15 cellular contexts compared by ENCODE assay signal in genomic region chr12:30850684-30851083, GRCh38.
DNase-seq lines count a peak whose midpoint lies in the region; ATAC-seq and TF ChIP-seq lines count a peak whose summit lies in the region.
"Had no signal": no experiment of that assay in that cellular context is flagged by ENCODE, and none has a peak within 500 bp of the region (broad histone marks: within the 10 kb centered on the region; RNA-seq: fewer than 3 reads in every experiment).

No MANE protein-coding gene starts in this region.

- ATAC-seq in stimulated activated naive B cell treated with anti-CD40 and anti-IgM and Interleukin-4, amounts not matched to agents 10 μg/mL and 1 μg/mL and 100 μg/mL, for 72 hours (replicated peaks): no peak
- ATAC-seq in GM19023 (IDR thresholded peaks at IDR 0.05; ENCODE audit: unreplicated experiment): no peak

- no peaks in the 10 kb centered on the region for H3K9me3 Mint-ChIP-seq in IgD-negative memory B cell
- no peaks in the 10 kb centered on the region for H3K9me3 Mint-ChIP-seq in stimulated activated naive B cell treated with anti-CD40 and anti-IgM and Interleukin-4, amounts not matched to agents 10 μg/mL and 1 μg/mL and 100 μg/mL, for 72 hours
- no peaks in the 10 kb centered on the region for H3K9me3 Mint-ChIP-seq in CD8-positive, alpha-beta memory T cell
- H3K9me3 Mint-ChIP-seq: activated naive CD4-positive, alpha-beta T cell treated with anti-CD3 and anti-CD28 coated beads, Interleukin-2, amount 10 ng/mL, durations not matched to agents 7 days and 5 days; naive B cell had no signal

- H3K9ac ChIP-seq in colonic mucosa (ENCODE audit: low read depth in 2 of 2, low read length in 2 of 2): no peak overlapping the region

- H3K27me3 ChIP-seq in right atrium auricular region: no peaks in the 10 kb centered on the region
- H3K27me3 ChIP-seq in colonic mucosa: no peaks in the 10 kb centered on the region
- H3K27me3 ChIP-seq in CD8-positive, alpha-beta memory T cell (ENCODE audit: insufficient read depth, low read length, poor library complexity, severe bottlenecking): no peaks in the 10 kb centered on the region
- H3K27me3 ChIP-seq: ascending aorta, ovary had no signal

- H3K27ac ChIP-seq in right atrium auricular region: no peak overlapping the region
- no peak overlapping the region for H3K27ac ChIP-seq in colonic mucosa
- H3K27ac ChIP-seq in CD8-positive, alpha-beta memory T cell (ENCODE audit: low read depth, low read length): no peak overlapping the region
- H3K27ac ChIP-seq: ascending aorta, C4-2B, ovary had no signal

- H3K4me3 ChIP-seq in right atrium auricular region (no peak overlapping the region), colonic mucosa (peak overlapping the region; percentile 48)
- no peak overlapping the region for H3K4me3 ChIP-seq in CD8-positive, alpha-beta memory T cell (ENCODE audit: low read length)

- H3K4me1 Mint-ChIP-seq in IgD-negative memory B cell: peaks cover 2 to 17% (median 4%) of the 10 kb centered on the region in 3 donors
- peaks cover 4 to 7% of the 10 kb centered on the region in 2 donors for H3K4me1 Mint-ChIP-seq in stimulated activated naive B cell treated with anti-CD40 and anti-IgM and Interleukin-4, amounts not matched to agents 10 μg/mL and 1 μg/mL and 100 μg/mL, for 72 hours
- peaks cover 6 to 11% (median 8%) of the 10 kb centered on the region in 3 donors for H3K4me1 Mint-ChIP-seq in CD8-positive, alpha-beta memory T cell

- H3K27me3 Mint-ChIP-seq in IgD-negative memory B cell: no peaks in the 10 kb centered on the region
- no peaks in the 10 kb centered on the region for H3K27me3 Mint-ChIP-seq in stimulated activated naive B cell treated with anti-CD40 and anti-IgM and Interleukin-4, amounts not matched to agents 10 μg/mL and 1 μg/mL and 100 μg/mL, for 72 hours
- H3K27me3 Mint-ChIP-seq in CD8-positive, alpha-beta memory T cell: peaks cover 0 to 1% of the 10 kb centered on the region in 2 donors
- H3K27me3 Mint-ChIP-seq: activated naive CD4-positive, alpha-beta T cell treated with anti-CD3 and anti-CD28 coated beads, Interleukin-2, amount 10 ng/mL, durations not matched to agents 7 days and 5 days; naive B cell had no signal

- CTCF ChIA-PET in CD8-positive, alpha-beta memory T cell (lab: Charles Lee): interaction anchor here (0.6 to 2.9 kb wide), 7 partner anchors 9 to 1434 kb away, joined by 3 to 8 read pairs (median 5); no protein-coding TSS in a partner anchor

- H3K36me3 ChIP-seq in right atrium auricular region (no peaks in the 10 kb centered on the region), colonic mucosa (no peaks in the 10 kb centered on the region)
- no peaks in the 10 kb centered on the region for H3K36me3 ChIP-seq in CD8-positive, alpha-beta memory T cell (ENCODE audit: insufficient read depth, low read length)
- H3K36me3 ChIP-seq: ascending aorta, esophagus muscularis mucosa, HAP-1, ovary had no signal

- peak overlapping the region in 2 of 3 donors; percentile 81 to 96 for H3K27ac Mint-ChIP-seq in IgD-negative memory B cell
- H3K27ac Mint-ChIP-seq in stimulated activated naive B cell treated with anti-CD40 and anti-IgM and Interleukin-4, amounts not matched to agents 10 μg/mL and 1 μg/mL and 100 μg/mL, for 72 hours: no peak overlapping the region
- H3K27ac Mint-ChIP-seq in CD8-positive, alpha-beta memory T cell: peak overlapping the region in 2 of 8 donors; percentile 29 to 61

- no peaks in the 10 kb centered on the region for H3K36me3 Mint-ChIP-seq in IgD-negative memory B cell
- H3K36me3 Mint-ChIP-seq in stimulated activated naive B cell treated with anti-CD40 and anti-IgM and Interleukin-4, amounts not matched to agents 10 μg/mL and 1 μg/mL and 100 μg/mL, for 72 hours: no peaks in the 10 kb centered on the region
- H3K36me3 Mint-ChIP-seq in CD8-positive, alpha-beta memory T cell: peaks cover 0 to 4% (median 0%) of the 10 kb centered on the region in 3 donors
- H3K36me3 Mint-ChIP-seq: activated naive CD4-positive, alpha-beta T cell treated with anti-CD3 and anti-CD28 coated beads, Interleukin-2, amount 10 ng/mL, durations not matched to agents 7 days and 5 days; naive B cell had no signal

- H3K9me3 ChIP-seq in right atrium auricular region: no peaks in the 10 kb centered on the region
- no peaks in the 10 kb centered on the region for H3K9me3 ChIP-seq in colonic mucosa
- H3K9me3 ChIP-seq in CD8-positive, alpha-beta memory T cell (ENCODE audit: low read length): no peaks in the 10 kb centered on the region
- H3K9me3 ChIP-seq: ascending aorta, esophagus muscularis mucosa, HAP-1, ovary had no signal

- TF ChIP-seq CTCF in right atrium auricular region (IDR thresholded peaks at IDR 0.05) (no peak), colonic mucosa (IDR thresholded peaks at IDR 0.05) (no peak)

- DNase-seq in cardiac septum (ENCODE audit: low spot score) (peak; percentile 59), right atrium auricular region (ENCODE audit: low spot score) (no peak), colonic mucosa (no peak), ureter (ENCODE audit: low spot score) (no peak)
- DNase-seq in stimulated activated naive B cell treated with anti-CD40 and anti-IgM and Interleukin-4, amounts not matched to agents 10 μg/mL and 1 μg/mL and 100 μg/mL, for 72 hours: no peak
- DNase-seq in CD8-positive, alpha-beta memory T cell: no peak

- POLR2A ChIA-PET in CD8-positive, alpha-beta memory T cell (lab: Charles Lee): no interaction called here

- H3K4me1 ChIP-seq in right atrium auricular region: no peaks in the 10 kb centered on the region
- H3K4me1 ChIP-seq in colonic mucosa: no peaks in the 10 kb centered on the region
- no peaks in the 10 kb centered on the region for H3K4me1 ChIP-seq in CD8-positive, alpha-beta memory T cell (ENCODE audit: insufficient read depth, low read length)
- H3K4me1 ChIP-seq: ascending aorta, HAP-1 had no signal

- H3K4me3 Mint-ChIP-seq in IgD-negative memory B cell: peak overlapping the region in 1 of 4 donors; percentile 83
- peak overlapping the region; percentile 36 to 39 for H3K4me3 Mint-ChIP-seq in stimulated activated naive B cell treated with anti-CD40 and anti-IgM and Interleukin-4, amounts not matched to agents 10 μg/mL and 1 μg/mL and 100 μg/mL, for 72 hours
- H3K4me3 Mint-ChIP-seq in CD8-positive, alpha-beta memory T cell: no peak overlapping the region

- intact Hi-C loops in cardiac septum (cut with DNase I) (loop anchor here (1.0 to 5.0 kb wide), 2 partner anchors 136 to 222 kb away; partner anchors contain the start of gene DDX11), colonic mucosa (cut with DNase I) (loop anchor here (5.0 kb wide), 1 partner anchor 137 kb away; no protein-coding TSS in a partner anchor)

Comparison
In these comparisons a context has a peak if more than half of its experiments do, and no peak if none do; other contexts are left out.
1. H3K4me3 Mint-ChIP-seq: peak in stimulated activated naive B cell treated with anti-CD40 and anti-IgM and Interleukin-4, amounts not matched to agents 10 μg/mL and 1 μg/mL and 100 μg/mL, for 72 hours (2 of 2); none in CD8-positive, alpha-beta memory T cell (0 of 7).